ENCODE assay signal across 15 cellular contexts in the genomic region with DNA sequence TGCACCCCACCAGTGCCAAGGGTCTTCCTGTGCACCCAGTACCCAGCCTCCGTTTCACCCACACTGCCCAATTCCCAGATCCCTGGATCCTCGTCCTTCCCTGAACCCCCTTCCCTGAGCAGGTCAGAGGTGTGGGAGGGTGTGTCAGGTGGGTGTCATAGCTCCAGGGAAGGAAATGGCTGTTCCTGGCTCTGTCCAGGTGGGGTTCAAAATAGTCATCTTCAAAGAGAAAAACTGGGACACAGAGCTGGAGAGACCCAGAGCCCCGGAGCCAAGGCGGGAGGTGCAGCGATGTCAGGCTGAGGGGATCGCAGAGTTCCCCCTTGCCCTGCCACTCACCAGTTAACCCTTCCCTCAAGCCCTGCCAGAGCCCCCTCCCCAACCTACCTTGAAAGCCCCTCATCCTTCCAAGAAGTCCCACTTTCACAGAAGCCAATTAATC. TPM values are rescaled to one million over a fixed set of nuclear protein-coding genes. Genes with fewer than 3 reads are reported as not detected.
DNase-seq lines count a peak whose midpoint lies in the region; ATAC-seq, FAIRE-seq and TF ChIP-seq lines count a peak whose summit lies in the region.
"Had no signal": no experiment of that assay in that cellular context is flagged by ENCODE, and none has a peak within 500 bp of the region (broad histone marks: within the 10 kb centered on the region; RNA-seq: fewer than 3 reads in every experiment).

No MANE protein-coding gene starts in this region.

- H3K4me3 ChIP-seq in cardiac muscle cell (peak overlapping the region; percentile 55), heart left ventricle (peak overlapping the region in 1 of 12 donors; percentile 35), body of pancreas (no peak overlapping the region), keratinocyte (ENCODE audit: control insufficient read depth in 2 of 3, extremely low read depth in 1 of 3, insufficient read depth in 2 of 3, low read depth in 1 of 3, low read length in 3 of 3) (no peak overlapping the region), SJCRH30 (no peak overlapping the region), ascending aorta (no peak overlapping the region)

- no peak for FAIRE-seq in keratinocyte (lab: Jason Lieb, UNC)

- H3K27me3 ChIP-seq in cardiac muscle cell, result no peaks in the 10 kb centered on the region
- H3K27me3 ChIP-seq in heart left ventricle, result peaks cover 0 to 46% (median 28%) of the 10 kb centered on the region in 9 donors
- H3K27me3 ChIP-seq in body of pancreas, result peaks cover 0 to 29% of the 10 kb centered on the region in 2 donors
- peaks cover 66% of the 10 kb centered on the region for H3K27me3 ChIP-seq in keratinocyte (ENCODE audit: control insufficient read depth, extremely low read depth, insufficient read depth, low read length)
- H3K27me3 ChIP-seq in SJCRH30, result peaks cover 4% of the 10 kb centered on the region; the same call in 1 of the 2 replicates
- no peaks in the 10 kb centered on the region for H3K27me3 ChIP-seq in ascending aorta
- H3K27me3 ChIP-seq: uterus had no signal

- peaks cover 3% of the 10 kb centered on the region for H4K20me1 ChIP-seq in keratinocyte (ENCODE audit: control insufficient read depth, extremely low read depth, insufficient read depth, low read length)

- H3K36me3 ChIP-seq in cardiac muscle cell (no peaks in the 10 kb centered on the region), heart left ventricle (no peaks in the 10 kb centered on the region), body of pancreas (replicated peaks in 1 of 2; ENCODE audit: insufficient read depth in 1 of 2, low read depth in 2 of 2) (no peaks in the 10 kb centered on the region), keratinocyte (ENCODE audit: control insufficient read depth in 2 of 2, extremely low read depth in 1 of 2, insufficient read depth in 2 of 2, low read length in 2 of 2) (no peaks in the 10 kb centered on the region), SJCRH30 (no peaks in the 10 kb centered on the region), ascending aorta (no peaks in the 10 kb centered on the region)
- H3K36me3 ChIP-seq: uterus had no signal

- WGBS in heart left ventricle, 4 donors, result 7 to 18% (median 15%) methylated on average over 6 of the region's 6 CpGs
- WGBS in body of pancreas, 2 donors, result 10 to 15% methylated on average over 6 of the region's 6 CpGs

- dilution Hi-C loops in keratinocyte (cut with MboI; ENCODE audit: extremely low pct_ligation_motif_present, low sequenced_read_pairs), result no loop called here

- no peaks in the 10 kb centered on the region for H3K9me1 ChIP-seq in keratinocyte (ENCODE audit: control insufficient read depth, extremely low read depth, insufficient read depth, low read length)

- peak overlapping the region; percentile 46 for H3K4me2 ChIP-seq in keratinocyte (ENCODE audit: control insufficient read depth, extremely low read depth, insufficient read depth, low read depth, low read length)

- H3K79me2 ChIP-seq in keratinocyte (ENCODE audit: control insufficient read depth, insufficient read depth, low read length), result no peaks in the 10 kb centered on the region

- H2AFZ ChIP-seq in keratinocyte (ENCODE audit: control insufficient read depth, low read length), result no peak overlapping the region

- H3K9me3 ChIP-seq in cardiac muscle cell (ENCODE audit: low read depth) (no peaks in the 10 kb centered on the region), heart left ventricle (no peaks in the 10 kb centered on the region), body of pancreas (no peaks in the 10 kb centered on the region), keratinocyte (ENCODE audit: control insufficient read depth, low read depth, low read length) (no peaks in the 10 kb centered on the region), SJCRH30 (replicated peaks) (no peaks in the 10 kb centered on the region), ascending aorta (no peaks in the 10 kb centered on the region)
- H3K9me3 ChIP-seq: uterus had no signal

- TF ChIP-seq CTCF in cardiac muscle cell (IDR thresholded peaks at IDR 0.05; ENCODE audit: low read depth, low read length), result no peak
- no peak for TF ChIP-seq CTCF in heart left ventricle (IDR thresholded peaks at IDR 0.05)
- no peak for TF ChIP-seq CTCF in body of pancreas (IDR thresholded peaks at IDR 0.05)
- TF ChIP-seq CTCF in keratinocyte (optimal IDR thresholded peaks at IDR 0.05 in 1 of 3, IDR thresholded peaks at IDR 0.05 in 1 of 3, conservative IDR thresholded peaks at IDR 0.05 in 1 of 3; ENCODE audit: extremely low read depth in 1 of 3, insufficient read depth in 2 of 3, low read length in 3 of 3), result no peak
- TF ChIP-seq CTCF in ascending aorta (IDR thresholded peaks at IDR 0.05), result no peak

- ATAC-seq in heart left ventricle (no peak), body of pancreas (peak; percentile 16), GM18870 (IDR thresholded peaks at IDR 0.05; ENCODE audit: unreplicated experiment) (no peak)

- TF ChIP-seq POLR2A in heart left ventricle (IDR thresholded peaks at IDR 0.05) (no peak), body of pancreas (IDR thresholded peaks at IDR 0.05) (no peak)

- H3K9ac ChIP-seq in keratinocyte (ENCODE audit: control insufficient read depth, extremely low read depth, insufficient read depth, low read length), result no peak overlapping the region

- intact Hi-C loops in heart left ventricle (cut with DNase I), result no loop called here
- intact Hi-C loops in body of pancreas (cut with DNase I), result no loop called here
- intact Hi-C loops in ascending aorta (cut with DNase I), result no loop called here

- no peak for DNase-seq in cardiac muscle cell (ENCODE audit: low read depth in 1 of 2, low spot score in 1 of 2)
- DNase-seq in heart left ventricle, result no peak
- DNase-seq in body of pancreas, result no peak
- no peak for DNase-seq in keratinocyte (ENCODE audit: low read depth, low spot score)
- no peak for DNase-seq in SJCRH30
- DNase-seq in ascending aorta (ENCODE audit: low spot score in 2 of 2), result no peak
- DNase-seq: activated CD4-positive, alpha-beta T cell treated with anti-CD3 and anti-CD28 coated beads, Interleukin-2, amount 50 U/mL, for 1 hour; activated gamma-delta T cell treated with Interleukin-2 at 50 U/mL for 16 hours; GF-D8; midbrain; NCI-H1694; uterus had no signal

- H3K27ac ChIP-seq in cardiac muscle cell (no peak overlapping the region), heart left ventricle (no peak overlapping the region), body of pancreas (no peak overlapping the region), keratinocyte (ENCODE audit: control insufficient read depth, insufficient read depth, low read length) (no peak overlapping the region), temporal lobe (ENCODE audit: low read depth, low read length) (peak overlapping the region; percentile 15), SJCRH30 (no peak overlapping the region), ascending aorta (no peak overlapping the region)
- H3K27ac ChIP-seq: uterus had no signal

- peaks cover 15% of the 10 kb centered on the region for H3K4me1 ChIP-seq in cardiac muscle cell (ENCODE audit: low read depth)
- peaks cover 0 to 30% (median 6%) of the 10 kb centered on the region in 12 donors for H3K4me1 ChIP-seq in heart left ventricle
- H3K4me1 ChIP-seq in body of pancreas, result peaks cover 13% of the 10 kb centered on the region
- H3K4me1 ChIP-seq in keratinocyte (ENCODE audit: control insufficient read depth, extremely low read depth, insufficient read depth, low read length), result peaks cover 3% of the 10 kb centered on the region
- no peaks in the 10 kb centered on the region for H3K4me1 ChIP-seq in SJCRH30
- H3K4me1 ChIP-seq in ascending aorta, result no peaks in the 10 kb centered on the region

RNA-seq across cellular contexts. Expression of gene C1QTNF4, which starts 0.7 kb away (rescaled TPM):
- 72.9 and 80.9 TPM in 2 replicates for total RNA-seq in cardiac muscle cell
- polyA plus RNA-seq in cardiac muscle cell, result 50.8 and 53.6 TPM in 2 replicates
- 1 to 10 TPM in 2 of 9 donors, under 1 TPM in 6, not detected in 1; 0.23 to 1.5 (median 0.67) TPM for total RNA-seq in heart left ventricle
- under 1 TPM; 0.64 to 0.91 TPM for polyA plus RNA-seq in heart left ventricle
- total RNA-seq in body of pancreas, result 1 to 10 TPM in 1 of 2 donors, under 1 TPM in 1; 0.33 to 1.8 TPM
- polyA plus RNA-seq in keratinocyte, result 0.10 TPM in 1 of 3 replicates, not detected in the others
- 0.20 TPM for polyA plus RNA-seq in keratinocyte (2011; ENCODE audit: low read depth)
- polyA plus RNA-seq in keratinocyte (2011; cell fraction: cytosol; rRNA removed), result 0.04 TPM in 1 of 2 replicates, not detected in the other
- polyA plus RNA-seq in keratinocyte (2011; cell fraction: nucleus; rRNA removed), result 0.09 and 0.27 TPM in 2 replicates
- 0.41 TPM in 1 of 2 replicates, not detected in the other for polyA plus RNA-seq in keratinocyte (2012; ENCODE audit: low replicate concordance)
- not detected in 3 replicates for polyA minus RNA-seq in keratinocyte
- polyA minus RNA-seq in keratinocyte (2011; cell fraction: cytosol; rRNA and poly(A)+ RNA removed), result not detected
- polyA minus RNA-seq in keratinocyte (2011; cell fraction: nucleus; rRNA and poly(A)+ RNA removed), result 0.47 TPM in 1 of 2 replicates, not detected in the other
- 16.7 TPM for total RNA-seq in temporal lobe
- not detected in 2 replicates for total RNA-seq in SJCRH30 (2014; rRNA removed; shearing (Covaris generic))
- total RNA-seq in ascending aorta, result not detected
- total RNA-seq: HT1080 had no signal

RNA-seq across cellular contexts. Expression of gene FAM180B, which starts 7.0 kb away (rescaled TPM):
- total RNA-seq in cardiac muscle cell (not detected in 2 replicates), heart left ventricle (1 to 10 TPM in 1 of 9 donors, under 1 TPM in 5, not detected in 3; 0.21 to 1.3 (median 0.39) TPM), body of pancreas (under 1 TPM in 1 of 2 donors, not detected in 1; 0.66 TPM), temporal lobe (0.25 TPM), ascending aorta (not detected)
- polyA plus RNA-seq in cardiac muscle cell (0.12 TPM in 1 of 2 replicates, not detected in the other), heart left ventricle (under 1 TPM in 1 of 2 donors, not detected in 1; 0.15 TPM), keratinocyte (0.06 TPM in 1 of 3 replicates, not detected in the others)
- not detected for polyA plus RNA-seq in keratinocyte (2011; ENCODE audit: low read depth)
- polyA plus RNA-seq in keratinocyte (2011; cell fraction: cytosol; rRNA removed), result not detected in 2 replicates
- polyA plus RNA-seq in keratinocyte (2011; cell fraction: nucleus; rRNA removed), result not detected in 2 replicates
- polyA plus RNA-seq in keratinocyte (2012; ENCODE audit: low replicate concordance), result not detected in 2 replicates
- polyA minus RNA-seq in keratinocyte, result not detected in 3 replicates
- not detected for polyA minus RNA-seq in keratinocyte (2011; cell fraction: cytosol; rRNA and poly(A)+ RNA removed)
- not detected in 2 replicates for polyA minus RNA-seq in keratinocyte (2011; cell fraction: nucleus; rRNA and poly(A)+ RNA removed)
- total RNA-seq in SJCRH30 (2014; rRNA removed; shearing (Covaris generic)), result 0.16 and 0.43 TPM in 2 replicates
- total RNA-seq: HT1080 had no signal

RNA-seq across cellular contexts. Expression of gene NDUFS3, which starts 14.6 kb away (rescaled TPM):
- total RNA-seq in cardiac muscle cell (79.1 and 128 TPM in 2 replicates), heart left ventricle (100 to 1,000 TPM; 134 to 310 (median 236) TPM), body of pancreas (10 to 100 TPM; 27.2 to 28.7 TPM), temporal lobe (42.3 TPM), ascending aorta (19.9 TPM)
- polyA plus RNA-seq in cardiac muscle cell (210 and 232 TPM in 2 replicates), heart left ventricle (100 to 1,000 TPM; 222 to 478 TPM), keratinocyte (102 to 119 TPM (median 107 TPM) in 3 replicates)
- polyA plus RNA-seq in keratinocyte (2011; ENCODE audit: low read depth), result 56.1 TPM
- polyA plus RNA-seq in keratinocyte (2011; cell fraction: cytosol; rRNA removed), result 93.2 and 103 TPM in 2 replicates
- 97.2 and 130 TPM in 2 replicates for polyA plus RNA-seq in keratinocyte (2011; cell fraction: nucleus; rRNA removed)
- 58.5 and 80.9 TPM in 2 replicates for polyA plus RNA-seq in keratinocyte (2012; ENCODE audit: low replicate concordance)
- 34.7 to 79.7 TPM (median 67.5 TPM) in 3 replicates for polyA minus RNA-seq in keratinocyte
- polyA minus RNA-seq in keratinocyte (2011; cell fraction: cytosol; rRNA and poly(A)+ RNA removed), result 49.5 TPM
- 13.8 and 16.4 TPM in 2 replicates for polyA minus RNA-seq in keratinocyte (2011; cell fraction: nucleus; rRNA and poly(A)+ RNA removed)
- total RNA-seq in SJCRH30 (2014; rRNA removed; shearing (Covaris generic)), result 118 and 135 TPM in 2 replicates

RNA-seq across cellular contexts. Expression of gene KBTBD4, which starts 14.7 kb away (rescaled TPM):
- 16.9 and 22.5 TPM in 2 replicates for total RNA-seq in cardiac muscle cell
- polyA plus RNA-seq in cardiac muscle cell, result 18.6 and 23.9 TPM in 2 replicates
- total RNA-seq in heart left ventricle, result 10 to 100 TPM; 10.7 to 23.7 (median 15.7) TPM
- polyA plus RNA-seq in heart left ventricle, result 10 to 100 TPM in 1 of 2 donors, 1 to 10 TPM in 1; 5.0 to 12.8 TPM
- total RNA-seq in body of pancreas, result 1 to 10 TPM; 3.6 to 6.7 TPM
- 14.0 to 17.1 TPM (median 15.4 TPM) in 3 replicates for polyA plus RNA-seq in keratinocyte
- 1.9 TPM for polyA plus RNA-seq in keratinocyte (2011; ENCODE audit: low read depth)
- 10.1 and 13.5 TPM in 2 replicates for polyA plus RNA-seq in keratinocyte (2011; cell fraction: cytosol; rRNA removed)
- polyA plus RNA-seq in keratinocyte (2011; cell fraction: nucleus; rRNA removed), result 14.4 and 15.7 TPM in 2 replicates
- 9.6 and 14.2 TPM in 2 replicates for polyA plus RNA-seq in keratinocyte (2012; ENCODE audit: low replicate concordance)
- polyA minus RNA-seq in keratinocyte, result 18.0 to 22.9 TPM (median 22.1 TPM) in 3 replicates
- polyA minus RNA-seq in keratinocyte (2011; cell fraction: cytosol; rRNA and poly(A)+ RNA removed), result 12.3 TPM
- polyA minus RNA-seq in keratinocyte (2011; cell fraction: nucleus; rRNA and poly(A)+ RNA removed), result 8.1 and 10.9 TPM in 2 replicates
- 24.6 TPM for total RNA-seq in temporal lobe
- 19.3 and 22.1 TPM in 2 replicates for total RNA-seq in SJCRH30 (2014; rRNA removed; shearing (Covaris generic))
- 14.8 TPM for total RNA-seq in ascending aorta

RNA-seq across cellular contexts. Expression of gene PTPMT1, which starts 28.1 kb away (rescaled TPM):
- 212 and 246 TPM in 2 replicates for total RNA-seq in cardiac muscle cell
- polyA plus RNA-seq in cardiac muscle cell, result 123 and 143 TPM in 2 replicates
- 10 to 100 TPM; 17.4 to 77.4 (median 22.7) TPM for total RNA-seq in heart left ventricle
- polyA plus RNA-seq in heart left ventricle, result 10 to 100 TPM; 37.2 to 50.8 TPM
- total RNA-seq in body of pancreas, result 10 to 100 TPM; 52.4 TPM
- polyA plus RNA-seq in keratinocyte, result 64.9 to 78.1 TPM (median 74.4 TPM) in 3 replicates
- 89.3 TPM for polyA plus RNA-seq in keratinocyte (2011; ENCODE audit: low read depth)
- polyA plus RNA-seq in keratinocyte (2011; cell fraction: cytosol; rRNA removed), result 64.6 and 69.2 TPM in 2 replicates
- 27.6 and 33.0 TPM in 2 replicates for polyA plus RNA-seq in keratinocyte (2011; cell fraction: nucleus; rRNA removed)
- 70.5 and 88.5 TPM in 2 replicates for polyA plus RNA-seq in keratinocyte (2012; ENCODE audit: low replicate concordance)
- polyA minus RNA-seq in keratinocyte, result 30.7 to 37.6 TPM (median 32.9 TPM) in 3 replicates
- polyA minus RNA-seq in keratinocyte (2011; cell fraction: cytosol; rRNA and poly(A)+ RNA removed), result 54.3 TPM
- polyA minus RNA-seq in keratinocyte (2011; cell fraction: nucleus; rRNA and poly(A)+ RNA removed), result 11.2 and 12.6 TPM in 2 replicates
- total RNA-seq in temporal lobe, result 16.2 TPM
- 47.9 and 53.3 TPM in 2 replicates for total RNA-seq in SJCRH30 (2014; rRNA removed; shearing (Covaris generic))
- total RNA-seq in ascending aorta, result 215 TPM
